In the genomic region with DNA sequence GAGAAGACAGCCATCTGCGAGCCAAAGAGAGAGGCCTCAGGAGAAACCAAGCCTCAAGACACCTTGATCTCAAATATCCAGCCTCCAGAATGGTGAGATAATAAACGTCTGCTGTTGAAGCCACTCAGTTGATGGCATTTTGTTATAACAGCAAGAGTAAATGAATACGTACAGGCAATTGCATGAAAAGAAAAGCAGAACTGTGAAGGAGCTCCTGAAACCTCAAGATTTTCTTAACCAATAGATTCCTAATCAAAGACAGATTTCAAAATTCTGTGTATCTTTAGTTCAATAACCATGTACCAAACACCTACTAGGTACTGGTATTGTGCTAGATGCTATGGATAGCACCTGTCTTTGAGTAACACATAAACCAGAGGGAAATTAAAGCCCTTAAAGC, we compare ENCODE assay signal across 1 cellular context.
TF ChIP-seq lines count a peak whose summit lies in the region.

No MANE protein-coding gene starts in this region.

TF ChIP-seq in GM12878, 131 proteins besides CTCF, POLR2A, EP300 and RAD21:
- TF ChIP-seq, protein P1, sequence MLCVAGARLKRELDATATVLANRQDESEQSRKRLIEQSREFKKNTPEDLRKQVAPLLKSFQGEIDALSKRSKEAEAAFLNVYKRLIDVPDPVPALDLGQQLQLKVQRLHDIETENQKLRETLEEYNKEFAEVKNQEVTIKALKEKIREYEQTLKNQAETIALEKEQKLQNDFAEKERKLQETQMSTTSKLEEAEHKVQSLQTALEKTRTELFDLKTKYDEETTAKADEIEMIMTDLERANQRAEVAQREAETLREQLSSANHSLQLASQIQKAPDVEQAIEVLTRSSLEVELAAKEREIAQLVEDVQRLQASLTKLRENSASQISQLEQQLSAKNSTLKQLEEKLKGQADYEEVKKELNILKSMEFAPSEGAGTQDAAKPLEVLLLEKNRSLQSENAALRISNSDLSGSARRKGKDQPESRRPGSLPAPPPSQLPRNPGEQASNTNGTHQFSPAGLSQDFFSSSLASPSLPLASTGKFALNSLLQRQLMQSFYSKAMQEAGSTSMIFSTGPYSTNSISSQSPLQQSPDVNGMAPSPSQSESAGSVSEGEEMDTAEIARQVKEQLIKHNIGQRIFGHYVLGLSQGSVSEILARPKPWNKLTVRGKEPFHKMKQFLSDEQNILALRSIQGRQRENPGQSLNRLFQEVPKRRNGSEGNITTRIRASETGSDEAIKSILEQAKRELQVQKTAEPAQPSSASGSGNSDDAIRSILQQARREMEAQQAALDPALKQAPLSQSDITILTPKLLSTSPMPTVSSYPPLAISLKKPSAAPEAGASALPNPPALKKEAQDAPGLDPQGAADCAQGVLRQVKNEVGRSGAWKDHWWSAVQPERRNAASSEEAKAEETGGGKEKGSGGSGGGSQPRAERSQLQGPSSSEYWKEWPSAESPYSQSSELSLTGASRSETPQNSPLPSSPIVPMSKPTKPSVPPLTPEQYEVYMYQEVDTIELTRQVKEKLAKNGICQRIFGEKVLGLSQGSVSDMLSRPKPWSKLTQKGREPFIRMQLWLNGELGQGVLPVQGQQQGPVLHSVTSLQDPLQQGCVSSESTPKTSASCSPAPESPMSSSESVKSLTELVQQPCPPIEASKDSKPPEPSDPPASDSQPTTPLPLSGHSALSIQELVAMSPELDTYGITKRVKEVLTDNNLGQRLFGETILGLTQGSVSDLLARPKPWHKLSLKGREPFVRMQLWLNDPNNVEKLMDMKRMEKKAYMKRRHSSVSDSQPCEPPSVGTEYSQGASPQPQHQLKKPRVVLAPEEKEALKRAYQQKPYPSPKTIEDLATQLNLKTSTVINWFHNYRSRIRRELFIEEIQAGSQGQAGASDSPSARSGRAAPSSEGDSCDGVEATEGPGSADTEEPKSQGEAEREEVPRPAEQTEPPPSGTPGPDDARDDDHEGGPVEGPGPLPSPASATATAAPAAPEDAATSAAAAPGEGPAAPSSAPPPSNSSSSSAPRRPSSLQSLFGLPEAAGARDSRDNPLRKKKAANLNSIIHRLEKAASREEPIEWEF (IDR thresholded peaks at IDR 0.05; ENCODE audit: insufficient replicate concordance, low read depth, low read length) = peak; percentile 75
- TF ChIP-seq KLF5 (IDR thresholded peaks at IDR 0.05; ENCODE audit: partially characterized antibody) (no peak), RUNX3 (IDR thresholded peaks at IDR 0.05; ENCODE audit: low read length) (peak; percentile 46; the same call in 1 of the 2 replicates), SPI1 (IDR thresholded peaks at IDR 0.05; ENCODE audit: borderline replicate concordance, insufficient read depth, low read depth, low read length) (peak; percentile 80)
